In genomic region chr11:6674856-6675255, GRCh38 we compare ENCODE assay signal across 1 cellular context.
TF ChIP-seq lines count a peak whose summit lies in the region.

No MANE protein-coding gene starts in this region.

TF ChIP-seq in HepG2, 621 proteins besides CTCF, POLR2A, EP300 and RAD21:
- TF ChIP-seq STAG1 (CRISPR knock-in tag; IDR thresholded peaks at IDR 0.05): no peak
- no peak for TF ChIP-seq ZNF552 (CRISPR knock-in tag; IDR thresholded peaks at IDR 0.05; ENCODE audit: borderline replicate concordance)
- TF ChIP-seq ZNF768 (CRISPR knock-in tag; IDR thresholded peaks at IDR 0.05): no peak
- TF ChIP-seq ZIK1 (CRISPR knock-in tag; IDR thresholded peaks at IDR 0.05; ENCODE audit: borderline replicate concordance, low read depth): no peak
- TF ChIP-seq TEAD3 (CRISPR knock-in tag; optimal IDR thresholded peaks at IDR 0.05; ENCODE audit: borderline replicate concordance): no peak
- no peak for TF ChIP-seq MTERF4 (CRISPR knock-in tag; IDR thresholded peaks at IDR 0.05)
- TF ChIP-seq BCLAF1 (IDR thresholded peaks at IDR 0.05): no peak
- no peak for TF ChIP-seq ZNF841 (CRISPR knock-in tag; IDR thresholded peaks at IDR 0.05; ENCODE audit: borderline replicate concordance)
TF ChIP-seq in HepG2: peak in this region for 0.
